ENCODE assay signal across 9 cellular contexts in genomic region chr11:110434952-110435779, GRCh38. TPM values are rescaled to one million over a fixed set of nuclear protein-coding genes. Genes with fewer than 3 reads are reported as not detected.
DNase-seq lines count a peak whose midpoint lies in the region; ATAC-seq and TF ChIP-seq lines count a peak whose summit lies in the region.
"Had no signal": no experiment of that assay in that cellular context is flagged by ENCODE, and none has a peak within 500 bp of the region (broad histone marks: within the 10 kb centered on the region; RNA-seq: fewer than 3 reads in every experiment).

No MANE protein-coding gene starts in this region.

- no peaks in the 10 kb centered on the region for H3K27me3 ChIP-seq in neural cell (ENCODE audit: insufficient read depth, low read depth, low read length)

- no peak overlapping the region for H3K9ac ChIP-seq in neural cell (ENCODE audit: low read length)

- peak; percentile 23 for ATAC-seq in HG02759 (IDR thresholded peaks at IDR 0.05; ENCODE audit: unreplicated experiment)

- peaks cover 57% of the 10 kb centered on the region for H3K79me2 ChIP-seq in neural cell (replicated peaks; ENCODE audit: insufficient read depth, low read length)

- TF ChIP-seq CTCF in VCaP (conservative IDR thresholded peaks at IDR 0.05), result peak; percentile 80
- peak; percentile 34 for TF ChIP-seq CTCF in neural cell (IDR thresholded peaks at IDR 0.05; ENCODE audit: poor library complexity, severe bottlenecking)

- DNase-seq in DMS 273 (lab: John Stamatoyannopoulos, UW; ENCODE audit: unreplicated experiment), result peak; percentile 10
- no peak for DNase-seq in DMS 273 treated with DMSO at 0.1 percent for 48 hours (lab: John Stamatoyannopoulos, UW)
- DNase-seq in superior temporal gyrus (ENCODE audit: extremely low spot score), result no peak
- no peak for DNase-seq in DMS153 treated with DMSO at 0.1 percent for 48 hours (lab: John Stamatoyannopoulos, UW; ENCODE audit: unreplicated experiment)
- no peak for DNase-seq in GM03348 (ENCODE audit: low spot score)

- TF ChIP-seq EP300 in neural cell (conservative IDR thresholded peaks at IDR 0.05; ENCODE audit: poor library complexity, severe bottlenecking), result no peak

- H3K36me3 ChIP-seq in neural cell (ENCODE audit: insufficient read depth, low read length), result no peaks in the 10 kb centered on the region

- H3K27ac ChIP-seq in VCaP (0 out of 2 replicates have a peak overlapping the region, but pooled peaks have one; percentile 8), neural cell (ENCODE audit: low read length) (no peak overlapping the region)

- no peak overlapping the region for H3K4me3 ChIP-seq in neural cell (ENCODE audit: low read length)
- H3K4me3 ChIP-seq: skin epidermis had no signal

- H4K20me1 ChIP-seq in neural cell (ENCODE audit: insufficient read depth), result peaks cover 3% of the 10 kb centered on the region

- no peaks in the 10 kb centered on the region for H3F3A ChIP-seq in neural cell (ENCODE audit: insufficient read depth, low read length, poor library complexity, severe bottlenecking)

- no peak overlapping the region for H2AFZ ChIP-seq in neural cell (ENCODE audit: low read depth, low read length)

- no peaks in the 10 kb centered on the region for H3K9me3 ChIP-seq in neural cell (ENCODE audit: low read length)

- peak; percentile 19 for TF ChIP-seq RAD21 in neural cell (conservative IDR thresholded peaks at IDR 0.05)

- H3K9me2 ChIP-seq in neural cell (ENCODE audit: insufficient read depth, low read length), result no peaks in the 10 kb centered on the region

- H3K4me2 ChIP-seq in neural cell (ENCODE audit: low read length), result no peak overlapping the region

TF ChIP-seq in neural cell, 6 proteins besides CTCF, POLR2A, EP300 and RAD21:
- TF ChIP-seq MXI1 (conservative IDR thresholded peaks at IDR 0.05; ENCODE audit: poor library complexity, severe bottlenecking) (no peak), POLR2AphosphoS5 (IDR thresholded peaks at IDR 0.05) (no peak), REST (IDR thresholded peaks at IDR 0.05; ENCODE audit: borderline replicate concordance) (no peak), EZH2 (IDR thresholded peaks at IDR 0.05; ENCODE audit: borderline replicate concordance, insufficient read depth, low read length, poor library complexity, severe bottlenecking) (no peak), TAF1 (IDR thresholded peaks at IDR 0.05; ENCODE audit: low read depth) (no peak), SMC3 (conservative IDR thresholded peaks at IDR 0.05; ENCODE audit: poor library complexity) (no peak)
TF ChIP-seq in neural cell: peak in this region for 0.

RNA-seq across cellular contexts. Expression of gene FDX1, which starts 5.4 kb away (rescaled TPM):
- polyA plus RNA-seq in neural cell, result 13.9 and 14.3 TPM in 2 replicates
- polyA minus RNA-seq in neural cell, result 14.1 and 15.0 TPM in 2 replicates
